34 cellular contexts compared by ENCODE assay signal in genomic region chr16:62157544-62157943, GRCh38.
"Had no signal": no experiment of that assay in that cellular context is flagged by ENCODE, and none has a peak within 500 bp of the region (broad histone marks: within the 10 kb centered on the region; RNA-seq: fewer than 3 reads in every experiment).

No MANE protein-coding gene starts in this region.

- H3K4me3 ChIP-seq: MG63 had no signal

- H3K27me3 ChIP-seq: MG63 had no signal

- H3K4me2 ChIP-seq: KMS-11 had no signal

- H3K9ac ChIP-seq: KMS-11 had no signal

- DNase-seq: Karpas-422, Kasumi-1, MG63, MM.1S, MV-4-11, NCI-H1048, NCI-H1092, NCI-H1092 treated with DMSO at 0.1 percent for 48 hours, NCI-H1105, NCI-H1105 treated with DMSO at 0.1 percent for 48 hours, NCI-H1417, NCI-H1417 treated with DMSO at 0.1 percent for 48 hours, NCI-H1436, NCI-H1436 treated with DMSO at 0.1 percent for 48 hours, NCI-H146, NCI-H1694, NCI-H1694 treated with DMSO at 0.1 percent for 48 hours, NCI-H187, NCI-H187 treated with DMSO at 0.1 percent for 48 hours, NCI-H1930, NCI-H2029, NCI-H2029 treated with DMSO at 0.1 percent for 48 hours, NCI-H2081, NCI-H2081 treated with DMSO at 0.1 percent for 48 hours, NCI-H2107, NCI-H2171, NCI-H2171 treated with DMSO at 0.1 percent for 48 hours, NCI-H2227 treated with DMSO at 0.1 percent for 48 hours, NCI-H226, NCI-H345, NCI-H446, NCI-H446 treated with DMSO at 0.1 percent for 48 hours, NCI-H510A had no signal

- H3K27ac ChIP-seq: KMS-11 had no signal

- H3K36me3 ChIP-seq: MG63 had no signal

- H3K9me3 ChIP-seq: MG63 had no signal
